ENCODE assay signal across 1 cellular context in the genomic region with DNA sequence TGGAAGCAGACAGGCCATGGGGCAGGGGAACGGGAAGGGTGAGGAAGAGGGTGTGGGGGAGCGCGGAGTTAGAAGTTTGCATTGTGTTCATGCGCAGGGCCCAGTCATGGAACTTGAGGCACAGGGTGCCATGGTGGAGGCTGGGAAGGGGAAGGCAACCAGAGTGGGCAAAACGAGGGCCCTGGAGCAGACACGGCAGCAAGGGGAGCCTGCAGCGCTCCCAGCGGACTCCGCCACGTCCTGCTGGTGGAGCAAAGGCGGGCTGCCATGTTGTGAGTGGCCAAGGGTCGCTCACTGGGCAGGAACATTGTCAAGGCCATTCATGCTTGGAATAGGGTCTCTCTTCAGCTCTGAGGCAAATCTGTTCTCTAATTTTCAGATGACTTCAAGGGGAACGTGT.
TF ChIP-seq lines count a peak whose summit lies in the region.

No MANE protein-coding gene starts in this region.

TF ChIP-seq in K562, 482 proteins besides CTCF, POLR2A, EP300 and RAD21:
- TF ChIP-seq, protein P1, sequence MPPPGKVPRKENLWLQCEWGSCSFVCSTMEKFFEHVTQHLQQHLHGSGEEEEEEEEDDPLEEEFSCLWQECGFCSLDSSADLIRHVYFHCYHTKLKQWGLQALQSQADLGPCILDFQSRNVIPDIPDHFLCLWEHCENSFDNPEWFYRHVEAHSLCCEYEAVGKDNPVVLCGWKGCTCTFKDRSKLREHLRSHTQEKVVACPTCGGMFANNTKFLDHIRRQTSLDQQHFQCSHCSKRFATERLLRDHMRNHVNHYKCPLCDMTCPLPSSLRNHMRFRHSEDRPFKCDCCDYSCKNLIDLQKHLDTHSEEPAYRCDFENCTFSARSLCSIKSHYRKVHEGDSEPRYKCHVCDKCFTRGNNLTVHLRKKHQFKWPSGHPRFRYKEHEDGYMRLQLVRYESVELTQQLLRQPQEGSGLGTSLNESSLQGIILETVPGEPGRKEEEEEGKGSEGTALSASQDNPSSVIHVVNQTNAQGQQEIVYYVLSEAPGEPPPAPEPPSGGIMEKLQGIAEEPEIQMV (tag; conservative IDR thresholded peaks at IDR 0.05; ENCODE audit: low read depth), result no peak
- TF ChIP-seq GATAD2B (IDR thresholded peaks at IDR 0.05; ENCODE audit: borderline replicate concordance) (no peak), SP1 (CRISPR knock-in tag; IDR thresholded peaks at IDR 0.05) (no peak), CBX8 (IDR thresholded peaks at IDR 0.05; ENCODE audit: borderline replicate concordance, extremely low read depth, low read depth, low read length, poor library complexity, severe bottlenecking) (no peak), POLR2G (IDR thresholded peaks at IDR 0.05; ENCODE audit: low read depth, low read length) (peak; percentile 41; the same call in 1 of the 2 replicates)
- TF ChIP-seq, protein P2, sequence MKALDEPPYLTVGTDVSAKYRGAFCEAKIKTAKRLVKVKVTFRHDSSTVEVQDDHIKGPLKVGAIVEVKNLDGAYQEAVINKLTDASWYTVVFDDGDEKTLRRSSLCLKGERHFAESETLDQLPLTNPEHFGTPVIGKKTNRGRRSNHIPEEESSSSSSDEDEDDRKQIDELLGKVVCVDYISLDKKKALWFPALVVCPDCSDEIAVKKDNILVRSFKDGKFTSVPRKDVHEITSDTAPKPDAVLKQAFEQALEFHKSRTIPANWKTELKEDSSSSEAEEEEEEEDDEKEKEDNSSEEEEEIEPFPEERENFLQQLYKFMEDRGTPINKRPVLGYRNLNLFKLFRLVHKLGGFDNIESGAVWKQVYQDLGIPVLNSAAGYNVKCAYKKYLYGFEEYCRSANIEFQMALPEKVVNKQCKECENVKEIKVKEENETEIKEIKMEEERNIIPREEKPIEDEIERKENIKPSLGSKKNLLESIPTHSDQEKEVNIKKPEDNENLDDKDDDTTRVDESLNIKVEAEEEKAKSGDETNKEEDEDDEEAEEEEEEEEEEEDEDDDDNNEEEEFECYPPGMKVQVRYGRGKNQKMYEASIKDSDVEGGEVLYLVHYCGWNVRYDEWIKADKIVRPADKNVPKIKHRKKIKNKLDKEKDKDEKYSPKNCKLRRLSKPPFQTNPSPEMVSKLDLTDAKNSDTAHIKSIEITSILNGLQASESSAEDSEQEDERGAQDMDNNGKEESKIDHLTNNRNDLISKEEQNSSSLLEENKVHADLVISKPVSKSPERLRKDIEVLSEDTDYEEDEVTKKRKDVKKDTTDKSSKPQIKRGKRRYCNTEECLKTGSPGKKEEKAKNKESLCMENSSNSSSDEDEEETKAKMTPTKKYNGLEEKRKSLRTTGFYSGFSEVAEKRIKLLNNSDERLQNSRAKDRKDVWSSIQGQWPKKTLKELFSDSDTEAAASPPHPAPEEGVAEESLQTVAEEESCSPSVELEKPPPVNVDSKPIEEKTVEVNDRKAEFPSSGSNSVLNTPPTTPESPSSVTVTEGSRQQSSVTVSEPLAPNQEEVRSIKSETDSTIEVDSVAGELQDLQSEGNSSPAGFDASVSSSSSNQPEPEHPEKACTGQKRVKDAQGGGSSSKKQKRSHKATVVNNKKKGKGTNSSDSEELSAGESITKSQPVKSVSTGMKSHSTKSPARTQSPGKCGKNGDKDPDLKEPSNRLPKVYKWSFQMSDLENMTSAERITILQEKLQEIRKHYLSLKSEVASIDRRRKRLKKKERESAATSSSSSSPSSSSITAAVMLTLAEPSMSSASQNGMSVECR (CRISPR knock-in tag; IDR thresholded peaks at IDR 0.05), result no peak
- TF ChIP-seq, protein P3, sequence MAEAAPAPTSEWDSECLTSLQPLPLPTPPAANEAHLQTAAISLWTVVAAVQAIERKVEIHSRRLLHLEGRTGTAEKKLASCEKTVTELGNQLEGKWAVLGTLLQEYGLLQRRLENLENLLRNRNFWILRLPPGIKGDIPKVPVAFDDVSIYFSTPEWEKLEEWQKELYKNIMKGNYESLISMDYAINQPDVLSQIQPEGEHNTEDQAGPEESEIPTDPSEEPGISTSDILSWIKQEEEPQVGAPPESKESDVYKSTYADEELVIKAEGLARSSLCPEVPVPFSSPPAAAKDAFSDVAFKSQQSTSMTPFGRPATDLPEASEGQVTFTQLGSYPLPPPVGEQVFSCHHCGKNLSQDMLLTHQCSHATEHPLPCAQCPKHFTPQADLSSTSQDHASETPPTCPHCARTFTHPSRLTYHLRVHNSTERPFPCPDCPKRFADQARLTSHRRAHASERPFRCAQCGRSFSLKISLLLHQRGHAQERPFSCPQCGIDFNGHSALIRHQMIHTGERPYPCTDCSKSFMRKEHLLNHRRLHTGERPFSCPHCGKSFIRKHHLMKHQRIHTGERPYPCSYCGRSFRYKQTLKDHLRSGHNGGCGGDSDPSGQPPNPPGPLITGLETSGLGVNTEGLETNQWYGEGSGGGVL (CRISPR knock-in tag; IDR thresholded peaks at IDR 0.05), result no peak
- TF ChIP-seq, protein P4, sequence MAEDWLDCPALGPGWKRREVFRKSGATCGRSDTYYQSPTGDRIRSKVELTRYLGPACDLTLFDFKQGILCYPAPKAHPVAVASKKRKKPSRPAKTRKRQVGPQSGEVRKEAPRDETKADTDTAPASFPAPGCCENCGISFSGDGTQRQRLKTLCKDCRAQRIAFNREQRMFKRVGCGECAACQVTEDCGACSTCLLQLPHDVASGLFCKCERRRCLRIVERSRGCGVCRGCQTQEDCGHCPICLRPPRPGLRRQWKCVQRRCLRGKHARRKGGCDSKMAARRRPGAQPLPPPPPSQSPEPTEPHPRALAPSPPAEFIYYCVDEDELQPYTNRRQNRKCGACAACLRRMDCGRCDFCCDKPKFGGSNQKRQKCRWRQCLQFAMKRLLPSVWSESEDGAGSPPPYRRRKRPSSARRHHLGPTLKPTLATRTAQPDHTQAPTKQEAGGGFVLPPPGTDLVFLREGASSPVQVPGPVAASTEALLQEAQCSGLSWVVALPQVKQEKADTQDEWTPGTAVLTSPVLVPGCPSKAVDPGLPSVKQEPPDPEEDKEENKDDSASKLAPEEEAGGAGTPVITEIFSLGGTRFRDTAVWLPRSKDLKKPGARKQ (CRISPR knock-in tag; IDR thresholded peaks at IDR 0.05), result no peak
